Comparison of ENCODE assay signal across 10 cellular contexts in genomic region chr11:62402226-62402625, GRCh38. TPM values are rescaled to one million over a fixed set of nuclear protein-coding genes. Genes with fewer than 3 reads are reported as not detected.
DNase-seq lines count a peak whose midpoint lies in the region; ATAC-seq and TF ChIP-seq lines count a peak whose summit lies in the region.
"Had no signal": no experiment of that assay in that cellular context is flagged by ENCODE, and none has a peak within 500 bp of the region (broad histone marks: within the 10 kb centered on the region; RNA-seq: fewer than 3 reads in every experiment).

No MANE protein-coding gene starts in this region.

- no peaks in the 10 kb centered on the region for H3K9me3 ChIP-seq in effector memory CD4-positive, alpha-beta T cell (ENCODE audit: control insufficient read depth, low read length)
- no peaks in the 10 kb centered on the region for H3K9me3 ChIP-seq in sigmoid colon
- H3K9me3 ChIP-seq: A549, neutrophil had no signal

- TF ChIP-seq EP300 in sigmoid colon (IDR thresholded peaks at IDR 0.05), result no peak

- peaks cover 19% of the 10 kb centered on the region for H3K4me1 ChIP-seq in effector memory CD4-positive, alpha-beta T cell (ENCODE audit: control insufficient read depth, insufficient read depth, low read length, poor library complexity, severe bottlenecking)
- peaks cover 0 to 66% (median 65%) of the 10 kb centered on the region in 4 donors for H3K4me1 ChIP-seq in sigmoid colon

- peak overlapping the region; percentile 54 for H3K27ac ChIP-seq in effector memory CD4-positive, alpha-beta T cell (ENCODE audit: insufficient read depth, low read length, poor library complexity, severe bottlenecking)
- H3K27ac ChIP-seq in sigmoid colon, result peak overlapping the region; percentile 81 to 95 (median 86)
- H3K27ac ChIP-seq: neutrophil had no signal

- no peaks in the 10 kb centered on the region for H3K36me3 Mint-ChIP-seq in type B pancreatic cell

- H3K27ac Mint-ChIP-seq in type B pancreatic cell, result no peak overlapping the region

- 44 to 78% methylated on average over 14 of the region's 14 CpGs for WGBS in sigmoid colon, 2 donors

- no peaks in the 10 kb centered on the region for H3K9me3 Mint-ChIP-seq in type B pancreatic cell

- H3K27me3 Mint-ChIP-seq in type B pancreatic cell, result no peaks in the 10 kb centered on the region

- H3K4me3 Mint-ChIP-seq in type B pancreatic cell, result no peak overlapping the region

- H3K27me3 ChIP-seq in effector memory CD4-positive, alpha-beta T cell (replicated peaks; ENCODE audit: control insufficient read depth, insufficient read depth, low read length, poor library complexity, severe bottlenecking), result no peaks in the 10 kb centered on the region
- H3K27me3 ChIP-seq in sigmoid colon, result no peaks in the 10 kb centered on the region
- H3K27me3 ChIP-seq: neutrophil had no signal

- no peak for TF ChIP-seq CTCF in sigmoid colon (IDR thresholded peaks at IDR 0.05)
- TF ChIP-seq CTCF in type B pancreatic cell (conservative IDR thresholded peaks at IDR 0.05), result no peak

- TF ChIP-seq POLR2A in sigmoid colon (IDR thresholded peaks at IDR 0.05), result no peak

- peak overlapping the region; percentile 41 for H3K4me3 ChIP-seq in effector memory CD4-positive, alpha-beta T cell (ENCODE audit: insufficient read depth, low read depth, low read length, poor library complexity, severe bottlenecking)
- H3K4me3 ChIP-seq in sigmoid colon, result no peak overlapping the region
- H3K4me3 ChIP-seq: A549 had no signal

- H3K4me1 Mint-ChIP-seq in type B pancreatic cell (ENCODE audit: unreplicated experiment), result peaks cover 36% of the 10 kb centered on the region

- peak; percentile 62 for ATAC-seq in Right ventricle myocardium inferior
- ATAC-seq in HG02588 (IDR thresholded peaks at IDR 0.05; ENCODE audit: unreplicated experiment), result no peak
- no peak for ATAC-seq in GM18907 (IDR thresholded peaks at IDR 0.05; ENCODE audit: unreplicated experiment)
- ATAC-seq: A549 had no signal

- no peaks in the 10 kb centered on the region for H3K36me3 ChIP-seq in effector memory CD4-positive, alpha-beta T cell (ENCODE audit: control insufficient read depth, insufficient read depth, low read length)
- no peaks in the 10 kb centered on the region for H3K36me3 ChIP-seq in sigmoid colon
- H3K36me3 ChIP-seq: neutrophil had no signal

- intact Hi-C loops in Right ventricle myocardium inferior (cut with DNase I) (loop anchor here (5.0 kb wide), 1 partner anchor 275 kb away; the partner anchor contains the start of gene UBXN1), cardiac septum (cut with DNase I) (no loop called here), sigmoid colon (cut with DNase I) (loop anchor here (2.0 kb wide), 1 partner anchor 17 kb away; the partner anchor contains the start of gene SCGB1A1)

- DNase-seq in Right ventricle myocardium inferior (ENCODE audit: missing footprints) (peak; percentile 80), cardiac septum (ENCODE audit: low spot score) (no peak), sigmoid colon (peak; percentile 87), type B pancreatic cell (ENCODE audit: extremely low spot score, unreplicated experiment) (no peak), GM19240 (ENCODE audit: insufficient read length, low spot score) (no peak)
- DNase-seq in effector memory CD4-positive, alpha-beta T cell, result peak in 2 of 3 donors; percentile 8 to 9

RNA-seq across cellular contexts. Expression of gene SCGB1A1, which starts 16.6 kb away (rescaled TPM):
- total RNA-seq in Right ventricle myocardium inferior (not detected), cardiac septum (not detected), sigmoid colon (not detected), type B pancreatic cell (ENCODE audit: low replicate concordance) (not detected in 2 replicates)
- polyA plus RNA-seq in sigmoid colon, result 10 to 100 TPM in 1 of 3 donors, not detected in 2; 11.4 TPM

Comparison
In these comparisons a context has a peak if more than half of its experiments do, and no peak if none do; other contexts are left out.
1. DNase-seq: peak in Right ventricle myocardium inferior (single experiment), effector memory CD4-positive, alpha-beta T cell (2 of 3) and sigmoid colon (single experiment); none in cardiac septum (single experiment), type B pancreatic cell (single experiment) and GM19240 (single experiment).